ENCODE assay signal across 1 cellular context in genomic region chr5:10250804-10251276, GRCh38.
A peak's percentile ranks its signal among the peaks of the same experiment; 100 is the strongest.
TF ChIP-seq lines count a peak whose summit lies in the region.

No MANE protein-coding gene starts in this region.

TF ChIP-seq in HepG2, 621 proteins besides CTCF, POLR2A, EP300 and RAD21 (continued from another document):
- TF ChIP-seq ZNF646 (CRISPR knock-in tag; IDR thresholded peaks at IDR 0.05) (no peak), DNMT1 (CRISPR knock-in tag; IDR thresholded peaks at IDR 0.05) (no peak), ZSCAN5A (CRISPR knock-in tag; IDR thresholded peaks at IDR 0.05; ENCODE audit: borderline replicate concordance) (no peak), ZNF768 (CRISPR knock-in tag; IDR thresholded peaks at IDR 0.05) (no peak), MED1 (CRISPR knock-in tag; IDR thresholded peaks at IDR 0.05) (no peak), ZFP82 (CRISPR knock-in tag; IDR thresholded peaks at IDR 0.05; ENCODE audit: borderline replicate concordance) (0 out of 2 replicates have a peak, but pooled peaks have one; percentile 8), MTERF4 (CRISPR knock-in tag; IDR thresholded peaks at IDR 0.05) (no peak)
